In the genomic region with DNA sequence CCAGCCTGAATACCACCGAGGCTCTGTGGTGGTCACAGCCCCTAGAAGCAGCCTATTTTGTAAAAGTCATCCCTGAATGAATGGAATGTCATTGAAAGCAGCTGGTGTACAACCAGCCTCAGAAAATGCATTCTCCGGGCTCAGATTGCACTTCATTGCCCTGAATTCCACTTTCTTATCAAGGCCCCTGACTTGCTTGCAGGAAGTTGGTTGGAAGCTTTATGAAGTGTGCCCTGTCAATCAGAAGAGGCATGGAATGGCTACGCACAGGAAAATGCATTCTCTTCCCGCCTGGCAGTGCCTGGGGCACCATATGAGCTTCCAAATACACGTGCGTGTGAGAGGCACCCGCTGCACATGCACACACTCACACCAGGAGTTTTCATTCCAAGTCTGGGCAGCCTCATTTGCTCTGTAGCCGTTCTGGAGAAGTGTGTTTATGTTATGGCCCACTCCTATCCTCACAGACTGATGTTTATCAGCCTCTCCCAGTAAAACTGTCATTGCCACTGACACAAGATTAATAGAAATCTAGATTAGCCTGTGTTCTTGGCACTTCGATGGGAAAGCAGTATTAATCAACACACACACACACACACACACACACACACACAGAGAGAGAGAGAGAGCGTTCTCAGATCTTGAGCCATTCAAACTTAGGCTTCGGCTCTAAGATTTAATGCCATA, we compare ENCODE assay signal across 1 cellular context.
TF ChIP-seq lines count a peak whose summit lies in the region.

No MANE protein-coding gene starts in this region.

TF ChIP-seq in HEK293, 187 proteins besides CTCF, POLR2A, EP300 and RAD21 (continued from another document and continues in another):
- TF ChIP-seq ZNF704 (tag by site-specific recombination; IDR thresholded peaks at IDR 0.05), result no peak
- no peak for TF ChIP-seq ZNF747 (tag by site-specific recombination; IDR thresholded peaks at IDR 0.05)
- TF ChIP-seq ZBTB21 (tag by site-specific recombination; IDR thresholded peaks at IDR 0.05), result peak; percentile 83
- TF ChIP-seq, protein P1, sequence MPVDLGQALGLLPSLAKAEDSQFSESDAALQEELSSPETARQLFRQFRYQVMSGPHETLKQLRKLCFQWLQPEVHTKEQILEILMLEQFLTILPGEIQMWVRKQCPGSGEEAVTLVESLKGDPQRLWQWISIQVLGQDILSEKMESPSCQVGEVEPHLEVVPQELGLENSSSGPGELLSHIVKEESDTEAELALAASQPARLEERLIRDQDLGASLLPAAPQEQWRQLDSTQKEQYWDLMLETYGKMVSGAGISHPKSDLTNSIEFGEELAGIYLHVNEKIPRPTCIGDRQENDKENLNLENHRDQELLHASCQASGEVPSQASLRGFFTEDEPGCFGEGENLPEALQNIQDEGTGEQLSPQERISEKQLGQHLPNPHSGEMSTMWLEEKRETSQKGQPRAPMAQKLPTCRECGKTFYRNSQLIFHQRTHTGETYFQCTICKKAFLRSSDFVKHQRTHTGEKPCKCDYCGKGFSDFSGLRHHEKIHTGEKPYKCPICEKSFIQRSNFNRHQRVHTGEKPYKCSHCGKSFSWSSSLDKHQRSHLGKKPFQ (tag by site-specific recombination; IDR thresholded peaks at IDR 0.05), result peak; percentile 98
- 0 out of 2 replicates have a peak, but pooled peaks have one; percentile 28 for TF ChIP-seq SP2 (tag by site-specific recombination; IDR thresholded peaks at IDR 0.05)
- no peak for TF ChIP-seq ZNF585B (tag by site-specific recombination; IDR thresholded peaks at IDR 0.05)
- TF ChIP-seq ZNF777 (tag by site-specific recombination; IDR thresholded peaks at IDR 0.05; ENCODE audit: borderline replicate concordance), result no peak
- peak; percentile 95 for TF ChIP-seq ZFHX2 (tag by site-specific recombination; conservative IDR thresholded peaks at IDR 0.05)
- TF ChIP-seq, protein P2, sequence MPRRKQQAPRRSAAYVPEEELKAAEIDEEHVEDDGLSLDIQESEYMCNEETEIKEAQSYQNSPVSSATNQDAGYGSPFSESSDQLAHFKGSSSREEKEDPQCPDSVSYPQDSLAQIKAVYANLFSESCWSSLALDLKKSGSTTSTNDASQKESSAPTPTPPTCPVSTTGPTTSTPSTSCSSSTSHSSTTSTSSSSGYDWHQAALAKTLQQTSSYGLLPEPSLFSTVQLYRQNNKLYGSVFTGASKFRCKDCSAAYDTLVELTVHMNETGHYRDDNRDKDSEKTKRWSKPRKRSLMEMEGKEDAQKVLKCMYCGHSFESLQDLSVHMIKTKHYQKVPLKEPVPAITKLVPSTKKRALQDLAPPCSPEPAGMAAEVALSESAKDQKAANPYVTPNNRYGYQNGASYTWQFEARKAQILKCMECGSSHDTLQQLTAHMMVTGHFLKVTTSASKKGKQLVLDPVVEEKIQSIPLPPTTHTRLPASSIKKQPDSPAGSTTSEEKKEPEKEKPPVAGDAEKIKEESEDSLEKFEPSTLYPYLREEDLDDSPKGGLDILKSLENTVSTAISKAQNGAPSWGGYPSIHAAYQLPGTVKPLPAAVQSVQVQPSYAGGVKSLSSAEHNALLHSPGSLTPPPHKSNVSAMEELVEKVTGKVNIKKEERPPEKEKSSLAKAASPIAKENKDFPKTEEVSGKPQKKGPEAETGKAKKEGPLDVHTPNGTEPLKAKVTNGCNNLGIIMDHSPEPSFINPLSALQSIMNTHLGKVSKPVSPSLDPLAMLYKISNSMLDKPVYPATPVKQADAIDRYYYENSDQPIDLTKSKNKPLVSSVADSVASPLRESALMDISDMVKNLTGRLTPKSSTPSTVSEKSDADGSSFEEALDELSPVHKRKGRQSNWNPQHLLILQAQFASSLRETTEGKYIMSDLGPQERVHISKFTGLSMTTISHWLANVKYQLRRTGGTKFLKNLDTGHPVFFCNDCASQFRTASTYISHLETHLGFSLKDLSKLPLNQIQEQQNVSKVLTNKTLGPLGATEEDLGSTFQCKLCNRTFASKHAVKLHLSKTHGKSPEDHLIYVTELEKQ (tag by site-specific recombination; IDR thresholded peaks at IDR 0.05; ENCODE audit: borderline replicate concordance), result peak; percentile 95
- TF ChIP-seq ZNF292 (tag by site-specific recombination; IDR thresholded peaks at IDR 0.05; ENCODE audit: borderline replicate concordance, low read depth), result no peak
- TF ChIP-seq ZNF23 (tag by site-specific recombination; IDR thresholded peaks at IDR 0.05; ENCODE audit: borderline replicate concordance), result no peak
- no peak for TF ChIP-seq ZNF660 (tag by site-specific recombination; IDR thresholded peaks at IDR 0.05)
- peak; percentile 89 for TF ChIP-seq BCL11A (tag by site-specific recombination; IDR thresholded peaks at IDR 0.05; ENCODE audit: low read depth)
- TF ChIP-seq, protein P3, sequence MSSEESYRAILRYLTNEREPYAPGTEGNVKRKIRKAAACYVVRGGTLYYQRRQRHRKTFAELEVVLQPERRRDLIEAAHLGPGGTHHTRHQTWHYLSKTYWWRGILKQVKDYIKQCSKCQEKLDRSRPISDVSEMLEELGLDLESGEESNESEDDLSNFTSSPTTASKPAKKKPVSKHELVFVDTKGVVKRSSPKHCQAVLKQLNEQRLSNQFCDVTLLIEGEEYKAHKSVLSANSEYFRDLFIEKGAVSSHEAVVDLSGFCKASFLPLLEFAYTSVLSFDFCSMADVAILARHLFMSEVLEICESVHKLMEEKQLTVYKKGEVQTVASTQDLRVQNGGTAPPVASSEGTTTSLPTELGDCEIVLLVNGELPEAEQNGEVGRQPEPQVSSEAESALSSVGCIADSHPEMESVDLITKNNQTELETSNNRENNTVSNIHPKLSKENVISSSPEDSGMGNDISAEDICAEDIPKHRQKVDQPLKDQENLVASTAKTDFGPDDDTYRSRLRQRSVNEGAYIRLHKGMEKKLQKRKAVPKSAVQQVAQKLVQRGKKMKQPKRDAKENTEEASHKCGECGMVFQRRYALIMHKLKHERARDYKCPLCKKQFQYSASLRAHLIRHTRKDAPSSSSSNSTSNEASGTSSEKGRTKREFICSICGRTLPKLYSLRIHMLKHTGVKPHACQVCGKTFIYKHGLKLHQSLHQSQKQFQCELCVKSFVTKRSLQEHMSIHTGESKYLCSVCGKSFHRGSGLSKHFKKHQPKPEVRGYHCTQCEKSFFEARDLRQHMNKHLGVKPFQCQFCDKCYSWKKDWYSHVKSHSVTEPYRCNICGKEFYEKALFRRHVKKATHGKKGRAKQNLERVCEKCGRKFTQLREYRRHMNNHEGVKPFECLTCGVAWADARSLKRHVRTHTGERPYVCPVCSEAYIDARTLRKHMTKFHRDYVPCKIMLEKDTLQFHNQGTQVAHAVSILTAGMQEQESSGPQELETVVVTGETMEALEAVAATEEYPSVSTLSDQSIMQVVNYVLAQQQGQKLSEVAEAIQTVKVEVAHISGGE (tag by site-specific recombination; conservative IDR thresholded peaks at IDR 0.05; ENCODE audit: low read depth), result peak; percentile 41
- peak; percentile 69 for TF ChIP-seq GLIS1 (tag by site-specific recombination; IDR thresholded peaks at IDR 0.05)
- TF ChIP-seq ZNF514 (tag by site-specific recombination; IDR thresholded peaks at IDR 0.05), result no peak
- TF ChIP-seq WT1 (tag by site-specific recombination; IDR thresholded peaks at IDR 0.05), result peak; percentile 88
- TF ChIP-seq GLI4 (tag by site-specific recombination; IDR thresholded peaks at IDR 0.05), result peak; percentile 13; the same call in 1 of the 2 replicates
- TF ChIP-seq ZNF223 (tag by site-specific recombination; IDR thresholded peaks at IDR 0.05), result 0 out of 2 replicates have a peak, but pooled peaks have one; percentile 35
- TF ChIP-seq ZNF221 (tag by site-specific recombination; IDR thresholded peaks at IDR 0.05; ENCODE audit: borderline replicate concordance), result no peak
- TF ChIP-seq ZNF596 (tag by site-specific recombination; IDR thresholded peaks at IDR 0.05), result peak; percentile 90
- TF ChIP-seq ZNF530 (tag by site-specific recombination; IDR thresholded peaks at IDR 0.05; ENCODE audit: low read depth), result no peak
- peak; percentile 96 for TF ChIP-seq OVOL3 (tag by site-specific recombination; IDR thresholded peaks at IDR 0.05)
- TF ChIP-seq OSR2 (tag by site-specific recombination; IDR thresholded peaks at IDR 0.05), result peak; percentile 96
- peak; percentile 97 for TF ChIP-seq ZSCAN30 (tag by site-specific recombination; IDR thresholded peaks at IDR 0.05)
- peak; percentile 73; the same call in 1 of the 2 replicates for TF ChIP-seq MEIS1 (CRISPR knock-in tag; IDR thresholded peaks at IDR 0.05; ENCODE audit: borderline replicate concordance)
- TF ChIP-seq, protein P4, sequence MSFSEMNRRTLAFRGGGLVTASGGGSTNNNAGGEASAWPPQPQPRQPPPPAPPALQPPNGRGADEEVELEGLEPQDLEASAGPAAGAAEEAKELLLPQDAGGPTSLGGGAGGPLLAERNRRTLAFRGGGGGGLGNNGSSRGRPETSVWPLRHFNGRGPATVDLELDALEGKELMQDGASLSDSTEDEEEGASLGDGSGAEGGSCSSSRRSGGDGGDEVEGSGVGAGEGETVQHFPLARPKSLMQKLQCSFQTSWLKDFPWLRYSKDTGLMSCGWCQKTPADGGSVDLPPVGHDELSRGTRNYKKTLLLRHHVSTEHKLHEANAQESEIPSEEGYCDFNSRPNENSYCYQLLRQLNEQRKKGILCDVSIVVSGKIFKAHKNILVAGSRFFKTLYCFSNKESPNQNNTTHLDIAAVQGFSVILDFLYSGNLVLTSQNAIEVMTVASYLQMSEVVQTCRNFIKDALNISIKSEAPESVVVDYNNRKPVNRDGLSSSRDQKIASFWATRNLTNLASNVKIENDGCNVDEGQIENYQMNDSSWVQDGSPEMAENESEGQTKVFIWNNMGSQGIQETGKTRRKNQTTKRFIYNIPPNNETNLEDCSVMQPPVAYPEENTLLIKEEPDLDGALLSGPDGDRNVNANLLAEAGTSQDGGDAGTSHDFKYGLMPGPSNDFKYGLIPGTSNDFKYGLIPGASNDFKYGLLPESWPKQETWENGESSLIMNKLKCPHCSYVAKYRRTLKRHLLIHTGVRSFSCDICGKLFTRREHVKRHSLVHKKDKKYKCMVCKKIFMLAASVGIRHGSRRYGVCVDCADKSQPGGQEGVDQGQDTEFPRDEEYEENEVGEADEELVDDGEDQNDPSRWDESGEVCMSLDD (tag by site-specific recombination; IDR thresholded peaks at IDR 0.05), result peak; percentile 75; the same call in 1 of the 2 replicates
- TF ChIP-seq KLF1 (tag by site-specific recombination; IDR thresholded peaks at IDR 0.05), result peak; percentile 68
- no peak for TF ChIP-seq ZNF510 (tag by site-specific recombination; IDR thresholded peaks at IDR 0.05; ENCODE audit: insufficient replicate concordance)
- no peak for TF ChIP-seq ZNF140 (tag by site-specific recombination; IDR thresholded peaks at IDR 0.05)
- peak; percentile 49; the same call in 1 of the 2 replicates for TF ChIP-seq ZNF449 (tag by site-specific recombination; IDR thresholded peaks at IDR 0.05)
- TF ChIP-seq, protein P5, sequence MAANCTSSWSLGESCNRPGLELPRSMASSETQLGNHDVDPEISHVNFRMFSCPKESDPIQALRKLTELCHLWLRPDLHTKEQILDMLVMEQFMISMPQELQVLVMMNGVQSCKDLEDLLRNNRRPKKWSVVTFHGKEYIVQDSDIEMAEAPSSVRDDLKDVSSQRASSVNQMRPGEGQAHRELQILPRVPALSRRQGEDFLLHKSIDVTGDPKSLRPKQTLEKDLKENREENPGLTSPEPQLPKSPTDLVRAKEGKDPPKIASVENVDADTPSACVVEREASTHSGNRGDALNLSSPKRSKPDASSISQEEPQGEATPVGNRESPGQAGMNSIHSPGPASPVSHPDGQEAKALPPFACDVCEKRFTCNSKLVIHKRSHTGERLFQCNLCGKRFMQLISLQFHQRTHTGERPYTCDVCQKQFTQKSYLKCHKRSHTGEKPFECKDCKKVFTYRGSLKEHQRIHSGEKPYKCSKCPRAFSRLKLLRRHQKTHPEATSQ (tag by site-specific recombination; IDR thresholded peaks at IDR 0.05), result no peak; the same call in 1 of the 2 replicates
- TF ChIP-seq, protein P6, sequence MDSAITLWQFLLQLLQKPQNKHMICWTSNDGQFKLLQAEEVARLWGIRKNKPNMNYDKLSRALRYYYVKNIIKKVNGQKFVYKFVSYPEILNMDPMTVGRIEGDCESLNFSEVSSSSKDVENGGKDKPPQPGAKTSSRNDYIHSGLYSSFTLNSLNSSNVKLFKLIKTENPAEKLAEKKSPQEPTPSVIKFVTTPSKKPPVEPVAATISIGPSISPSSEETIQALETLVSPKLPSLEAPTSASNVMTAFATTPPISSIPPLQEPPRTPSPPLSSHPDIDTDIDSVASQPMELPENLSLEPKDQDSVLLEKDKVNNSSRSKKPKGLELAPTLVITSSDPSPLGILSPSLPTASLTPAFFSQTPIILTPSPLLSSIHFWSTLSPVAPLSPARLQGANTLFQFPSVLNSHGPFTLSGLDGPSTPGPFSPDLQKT (IDR thresholded peaks at IDR 0.05; ENCODE audit: borderline replicate concordance, low read depth, low read length), result no peak
- peak; percentile 93 for TF ChIP-seq ZFP69B (tag by site-specific recombination; IDR thresholded peaks at IDR 0.05)
- peak; percentile 87 for TF ChIP-seq ZBTB17 (tag by site-specific recombination; IDR thresholded peaks at IDR 0.05)
- TF ChIP-seq ZNF19 (tag by site-specific recombination; IDR thresholded peaks at IDR 0.05; ENCODE audit: low read depth), result peak; percentile 97
- TF ChIP-seq ZNF10 (tag by site-specific recombination; IDR thresholded peaks at IDR 0.05), result peak; percentile 30; the same call in 1 of the 2 replicates
- peak; percentile 93 for TF ChIP-seq TRIM28 (IDR thresholded peaks at IDR 0.05; ENCODE audit: borderline replicate concordance, low read length)
- TF ChIP-seq ZNF354C (tag by site-specific recombination; IDR thresholded peaks at IDR 0.05; ENCODE audit: borderline replicate concordance, low read depth), result 0 out of 2 replicates have a peak, but pooled peaks have one; percentile 31
- TF ChIP-seq ZNF473 (tag by site-specific recombination; IDR thresholded peaks at IDR 0.05), result no peak
- TF ChIP-seq GLIS2 (tag by site-specific recombination; IDR thresholded peaks at IDR 0.05), result no peak
- TF ChIP-seq ZNF76 (tag by site-specific recombination; IDR thresholded peaks at IDR 0.05; ENCODE audit: borderline replicate concordance, low read depth), result peak; percentile 52; the same call in 1 of the 2 replicates
- no peak for TF ChIP-seq ZNF658 (tag by site-specific recombination; IDR thresholded peaks at IDR 0.05)
- peak; percentile 85 for TF ChIP-seq ZBTB8A (tag by site-specific recombination; IDR thresholded peaks at IDR 0.05)
- no peak for TF ChIP-seq ZNF132 (tag by site-specific recombination; IDR thresholded peaks at IDR 0.05; ENCODE audit: borderline replicate concordance)
